In genomic region chr3:26078539-26078938, GRCh38 we compare ENCODE assay signal across 3 cellular contexts.
"Had no signal": no experiment of that assay in that cellular context is flagged by ENCODE, and none has a peak within 500 bp of the region (broad histone marks: within the 10 kb centered on the region; RNA-seq: fewer than 3 reads in every experiment).

No MANE protein-coding gene starts in this region.

- H3K4me3 ChIP-seq: GM12878 had no signal

- DNase-seq: GDM1, GF-D8 had no signal

- ATAC-seq: GM12878 had no signal
